ENCODE assay signal across 12 cellular contexts in the genomic region with DNA sequence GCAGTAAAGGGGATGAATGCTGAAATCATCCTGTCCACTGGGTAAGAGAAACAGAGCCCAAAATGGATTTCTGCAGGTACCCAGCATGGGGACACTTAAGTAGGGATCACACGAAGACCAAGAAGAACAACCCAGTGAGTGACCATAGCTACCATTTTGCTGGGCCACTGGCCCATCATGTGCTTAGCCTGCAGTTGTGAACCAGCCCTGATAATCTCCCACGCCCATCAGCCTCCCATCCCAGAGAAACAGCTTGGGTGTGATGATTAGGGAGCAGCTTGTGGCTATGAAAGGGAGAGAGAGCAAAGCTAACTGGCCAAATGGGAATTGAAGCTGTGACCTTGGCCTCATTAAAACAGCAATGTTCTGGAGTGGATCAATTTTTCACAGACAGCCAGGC.
"Had no signal": no experiment of that assay in that cellular context is flagged by ENCODE, and none has a peak within 500 bp of the region (broad histone marks: within the 10 kb centered on the region; RNA-seq: fewer than 3 reads in every experiment).

No MANE protein-coding gene starts in this region.

- H3K4me3 Mint-ChIP-seq: activated naive CD4-positive, alpha-beta T cell treated with anti-CD3 and anti-CD28 coated beads, Interleukin-2, amount 50 U/mL, for 24 hours; activated T-cell treated with anti-CD3 and anti-CD28 coated beads, Interleukin-2, amount 50 U/mL, for 72 hours; T-helper 1 cell treated with Interleukin-12 subunit alpha and Interleukin-12 subunit beta and Interleukin-4 antibody, amounts not matched to agents 30 μg/mL and 1 μg/mL, for 36 hours had no signal

- DNase-seq: activated CD4-positive, CD25-positive, alpha-beta regulatory T cell treated with anti-CD3 and anti-CD28 coated beads, Interleukin-2, amount 50 U/mL, for 72 hours; activated gamma-delta T cell; activated T-cell treated with anti-CD3 and anti-CD28 coated beads, Interleukin-2, amount 50 U/mL, for 72 hours; adrenal gland; head of caudate nucleus; left ventricle myocardium inferior; mammary epithelial cell; occipital lobe; stimulated activated naive CD4-positive, alpha-beta T cell; tibial artery had no signal

- H3K9me3 Mint-ChIP-seq: activated naive CD4-positive, alpha-beta T cell treated with anti-CD3 and anti-CD28 coated beads, Interleukin-2, amount 50 U/mL, for 24 hours; activated T-cell treated with anti-CD3 and anti-CD28 coated beads, Interleukin-2, amount 50 U/mL, for 72 hours; T-helper 1 cell treated with Interleukin-12 subunit alpha and Interleukin-12 subunit beta and Interleukin-4 antibody, amounts not matched to agents 30 μg/mL and 1 μg/mL, for 36 hours had no signal

- H3K27ac ChIP-seq: adrenal gland, left ventricle myocardium inferior, tibial artery had no signal

- ATAC-seq: activated T-cell treated with anti-CD3 and anti-CD28 coated beads, Interleukin-2, amount 50 U/mL, for 72 hours had no signal

- H3K36me3 Mint-ChIP-seq: activated naive CD4-positive, alpha-beta T cell treated with anti-CD3 and anti-CD28 coated beads, Interleukin-2, amount 50 U/mL, for 24 hours had no signal

- H3K4me1 Mint-ChIP-seq: activated naive CD4-positive, alpha-beta T cell treated with anti-CD3 and anti-CD28 coated beads, Interleukin-2, amount 50 U/mL, for 24 hours had no signal

- H3K27ac Mint-ChIP-seq: activated naive CD4-positive, alpha-beta T cell treated with anti-CD3 and anti-CD28 coated beads, Interleukin-2, amount 50 U/mL, for 24 hours; activated T-cell treated with anti-CD3 and anti-CD28 coated beads, Interleukin-2, amount 50 U/mL, for 72 hours; T-helper 1 cell treated with Interleukin-12 subunit alpha and Interleukin-12 subunit beta and Interleukin-4 antibody, amounts not matched to agents 30 μg/mL and 1 μg/mL, for 36 hours had no signal
